22 cellular contexts compared by ENCODE assay signal in genomic region chr2:4522498-4523421, GRCh38.
"Had no signal": no experiment of that assay in that cellular context is flagged by ENCODE, and none has a peak within 500 bp of the region (broad histone marks: within the 10 kb centered on the region; RNA-seq: fewer than 3 reads in every experiment).

No MANE protein-coding gene starts in this region.

- H3K4me1 ChIP-seq: gastrocnemius medialis, prostate gland, right atrium auricular region, tibial nerve had no signal

- DNase-seq: cerebellar nuclear complex; cortex of kidney; effector memory CD8-positive, alpha-beta T cell; foreskin fibroblast; gastrocnemius medialis; head of caudate nucleus; nucleus accumbens; stimulated activated CD4-positive, alpha-beta T cell treated with anti-CD3 and anti-CD28 coated beads, Interleukin-12 subunit alpha, Interleukin-12 subunit beta, amount 100 ng/mL, for 4 hours; stimulated activated CD4-positive, alpha-beta T cell treated with anti-CD3 and anti-CD28 coated beads, Interleukin-1b, Interleukin-23, amount 100 ng/mL, for 48 hours; stimulated activated CD4-positive, alpha-beta T cell treated with anti-CD3 and anti-CD28 coated beads, Interleukin-4, amount 100 ng/mL, for 1 hour; stimulated activated CD8-positive, alpha-beta memory T cell treated with anti-CD3 and anti-CD28 coated beads, Interleukin-4, amount 100 ng/mL, for 48 hours; stimulated activated naive CD4-positive, alpha-beta T cell treated with Interleukin-2 at 50 U/mL for 16 hours had no signal

- H3K27me3 Mint-ChIP-seq: effector memory CD8-positive, alpha-beta T cell; memory B cell; natural killer cell treated with Interleukin-12 subunit alpha and Interleukin-12 subunit beta and Interleukin-15 and Interleukin-18, amount 100 ng/mL, for 72 hours had no signal

- ATAC-seq: effector memory CD8-positive, alpha-beta T cell; gastrocnemius medialis; natural killer cell treated with Interleukin-12 subunit alpha and Interleukin-12 subunit beta and Interleukin-15 and Interleukin-18, amount 100 ng/mL, for 72 hours; sciatic nerve had no signal

- H3K9me3 ChIP-seq: gastrocnemius medialis, prostate gland, right atrium auricular region, thoracic aorta, tibial nerve had no signal

- H3K27ac Mint-ChIP-seq: effector memory CD8-positive, alpha-beta T cell; memory B cell; natural killer cell treated with Interleukin-12 subunit alpha and Interleukin-12 subunit beta and Interleukin-15 and Interleukin-18, amount 100 ng/mL, for 72 hours had no signal

- H3K4me1 Mint-ChIP-seq: memory B cell, neural crest cell had no signal

- H3K27me3 ChIP-seq: gastrocnemius medialis, right atrium auricular region, tibial nerve had no signal

- H3K4me3 ChIP-seq: gastrocnemius medialis, lung, prostate gland, right atrium auricular region, smooth muscle cell, thoracic aorta, tibial nerve had no signal

- H3K36me3 ChIP-seq: gastrocnemius medialis, prostate gland, right atrium auricular region, thoracic aorta, tibial nerve had no signal

- H3K4me3 Mint-ChIP-seq: effector memory CD8-positive, alpha-beta T cell; memory B cell; natural killer cell treated with Interleukin-12 subunit alpha and Interleukin-12 subunit beta and Interleukin-15 and Interleukin-18, amount 100 ng/mL, for 72 hours; neural crest cell had no signal

- H3K27ac ChIP-seq: gastrocnemius medialis, prostate gland, right atrium auricular region, thoracic aorta, tibial nerve had no signal
